ENCODE assay signal across 1 cellular context in the genomic region with DNA sequence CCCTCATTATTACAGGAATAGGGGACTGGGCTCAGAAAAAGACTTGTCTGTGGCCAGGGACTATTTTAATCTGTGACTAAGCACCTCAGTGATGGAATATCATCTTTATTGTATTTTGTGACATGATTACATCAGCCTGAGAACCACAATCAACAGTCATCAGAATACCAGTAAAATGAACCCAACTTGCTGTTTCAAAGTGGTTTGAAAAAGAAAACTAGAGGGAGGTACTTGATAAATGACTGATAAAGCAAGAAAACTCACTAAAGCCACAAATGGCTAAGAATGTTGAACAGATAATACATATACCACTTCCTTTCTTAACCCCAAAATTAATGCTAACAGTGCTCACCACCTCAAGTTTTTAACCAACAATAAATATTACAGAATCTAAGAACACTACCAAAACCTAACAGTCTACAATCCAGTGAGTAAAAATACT.
A peak's percentile ranks its signal among the peaks of the same experiment; 100 is the strongest.
TF ChIP-seq lines count a peak whose summit lies in the region.

No MANE protein-coding gene starts in this region.

TF ChIP-seq in K562, 482 proteins besides CTCF, POLR2A, EP300 and RAD21 (continued from another document):
- TF ChIP-seq MGA (IDR thresholded peaks at IDR 0.05) (no peak), JUN (IDR thresholded peaks at IDR 0.05; ENCODE audit: borderline replicate concordance, low read depth, low read length) (no peak), JUN (CRISPR knock-in tag; IDR thresholded peaks at IDR 0.05; ENCODE audit: borderline replicate concordance) (no peak), NCOA2 (IDR thresholded peaks at IDR 0.05; ENCODE audit: partially characterized antibody in 2 of 2) (no peak), BMI1 (IDR thresholded peaks at IDR 0.05; ENCODE audit: low read length) (no peak), MEIS2 (IDR thresholded peaks at IDR 0.05; ENCODE audit: partially characterized antibody) (peak; percentile 45)
- TF ChIP-seq, protein P1, sequence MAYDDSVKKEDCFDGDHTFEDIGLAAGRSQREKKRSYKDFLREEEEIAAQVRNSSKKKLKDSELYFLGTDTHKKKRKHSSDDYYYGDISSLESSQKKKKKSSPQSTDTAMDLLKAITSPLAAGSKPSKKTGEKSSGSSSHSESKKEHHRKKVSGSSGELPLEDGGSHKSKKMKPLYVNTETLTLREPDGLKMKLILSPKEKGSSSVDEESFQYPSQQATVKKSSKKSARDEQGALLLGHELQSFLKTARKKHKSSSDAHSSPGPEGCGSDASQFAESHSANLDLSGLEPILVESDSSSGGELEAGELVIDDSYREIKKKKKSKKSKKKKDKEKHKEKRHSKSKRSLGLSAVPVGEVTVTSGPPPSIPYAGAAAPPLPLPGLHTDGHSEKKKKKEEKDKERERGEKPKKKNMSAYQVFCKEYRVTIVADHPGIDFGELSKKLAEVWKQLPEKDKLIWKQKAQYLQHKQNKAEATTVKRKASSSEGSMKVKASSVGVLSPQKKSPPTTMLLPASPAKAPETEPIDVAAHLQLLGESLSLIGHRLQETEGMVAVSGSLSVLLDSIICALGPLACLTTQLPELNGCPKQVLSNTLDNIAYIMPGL (CRISPR knock-in tag; IDR thresholded peaks at IDR 0.05), result no peak
